1 cellular context compared by ENCODE assay signal in genomic region chr13:19940106-19940505, GRCh38.
TF ChIP-seq lines count a peak whose summit lies in the region.

No MANE protein-coding gene starts in this region.

TF ChIP-seq in GM23338, 12 proteins besides CTCF, POLR2A, EP300 and RAD21 (continued from another document):
- TF ChIP-seq ZNF462 (CRISPR knock-in tag; IDR thresholded peaks at IDR 0.05) (no peak), ZNF331 (CRISPR knock-in tag; IDR thresholded peaks at IDR 0.05; ENCODE audit: low read depth) (no peak), CREB1 (CRISPR knock-in tag; IDR thresholded peaks at IDR 0.05; ENCODE audit: low read depth) (no peak), NANOG (IDR thresholded peaks at IDR 0.05; ENCODE audit: borderline replicate concordance) (no peak), EZH2 (IDR thresholded peaks at IDR 0.05; ENCODE audit: low read depth, unreplicated experiment) (no peak)
TF ChIP-seq in GM23338: peak in this region for 0.
